Comparison of ENCODE assay signal across 13 cellular contexts in genomic region chr2:105405291-105405690, GRCh38. TPM values are rescaled to one million over a fixed set of nuclear protein-coding genes. Genes with fewer than 3 reads are reported as not detected.
DNase-seq lines count a peak whose midpoint lies in the region; ATAC-seq and TF ChIP-seq lines count a peak whose summit lies in the region.
"Had no signal": no experiment of that assay in that cellular context is flagged by ENCODE, and none has a peak within 500 bp of the region (broad histone marks: within the 10 kb centered on the region; RNA-seq: fewer than 3 reads in every experiment).

No MANE protein-coding gene starts in this region.

- peak overlapping the region; percentile 96 for H3K27ac ChIP-seq in PC-9
- peak overlapping the region; percentile 75 to 88 (median 85) for H3K27ac ChIP-seq in esophagus squamous epithelium
- H3K27ac ChIP-seq in neuronal stem cell (replicated peaks; ENCODE audit: low read length), result no peak overlapping the region
- H3K27ac ChIP-seq in gastrocnemius medialis, result peak overlapping the region in 1 of 4 donors; percentile 76
- no peak overlapping the region for H3K27ac ChIP-seq in foreskin keratinocyte

- intact Hi-C loops in PC-9 (cut with micrococcal nuclease; ENCODE audit: unreplicated experiment) (loop anchor here (2.0 kb wide), 1 partner anchor 114 kb away; no protein-coding TSS in a partner anchor), esophagus squamous epithelium (cut with DNase I) (no loop called here), gastrocnemius medialis (cut with DNase I; ENCODE audit: low total_unique reads) (no loop called here)

- H3K79me2 ChIP-seq in PC-9 (ENCODE audit: low read depth), result 0 out of 2 replicates have a peak, but pooled peaks cover 10% of the 10 kb centered on the region

- H3K4me2 ChIP-seq in PC-9 (peak overlapping the region; percentile 84), neuronal stem cell (ENCODE audit: insufficient read depth, low read length, poor library complexity, severe bottlenecking) (no peak overlapping the region)

- no peak overlapping the region for H2AK5ac ChIP-seq in neuronal stem cell (ENCODE audit: low read depth, low read length)

- H3K4ac ChIP-seq in neuronal stem cell (ENCODE audit: low read length), result no peak overlapping the region

- H3K4me1 ChIP-seq in PC-9 (replicated peaks; ENCODE audit: insufficient read depth), result peaks cover 64% of the 10 kb centered on the region
- peaks cover 24 to 61% (median 41%) of the 10 kb centered on the region in 3 donors for H3K4me1 ChIP-seq in esophagus squamous epithelium
- peaks cover 2 to 5% of the 10 kb centered on the region in 2 donors for H3K4me1 ChIP-seq in neuronal stem cell (ENCODE audit: control insufficient read depth in 2 of 2, insufficient read depth in 1 of 2, low read depth in 1 of 2, low read length in 2 of 2)
- H3K4me1 ChIP-seq in gastrocnemius medialis, result peaks cover 32 to 38% of the 10 kb centered on the region in 2 donors
- H3K4me1 ChIP-seq in foreskin keratinocyte, result peaks cover 34% of the 10 kb centered on the region

- DNase-seq in EH (ENCODE audit: low read depth), result peak; percentile 94
- DNase-seq in PC-9, result peak in 1 of 2 experiments; percentile 83
- no peak for DNase-seq in esophagus squamous epithelium (lab: John Stamatoyannopoulos, UW)
- DNase-seq in neuronal stem cell (ENCODE audit: low spot score), result no peak
- DNase-seq in gastrocnemius medialis, result no peak
- DNase-seq in HuH-7.5 (ENCODE audit: low spot score), result no peak
- DNase-seq in foreskin keratinocyte, result no peak
- no peak for DNase-seq in GM10248 (ENCODE audit: extremely low spot score)
- DNase-seq: activated naive CD4-positive, alpha-beta T cell; foreskin melanocyte; GDM1; Kasumi-1 had no signal

- no peak overlapping the region for H3K18ac ChIP-seq in neuronal stem cell (ENCODE audit: low read length)

- no peaks in the 10 kb centered on the region for H3K9me3 ChIP-seq in PC-9 (ENCODE audit: insufficient read depth, low read depth)
- no peaks in the 10 kb centered on the region for H3K9me3 ChIP-seq in esophagus squamous epithelium
- peaks cover 0 to 5% of the 10 kb centered on the region in 2 donors for H3K9me3 ChIP-seq in neuronal stem cell (replicated peaks in 1 of 2; ENCODE audit: control insufficient read depth in 2 of 2, insufficient read depth in 1 of 2, low read depth in 1 of 2, low read length in 2 of 2)
- no peaks in the 10 kb centered on the region for H3K9me3 ChIP-seq in gastrocnemius medialis

- H2BK12ac ChIP-seq in neuronal stem cell (ENCODE audit: low read length), result no peak overlapping the region

- no peaks in the 10 kb centered on the region for H3K27me3 ChIP-seq in PC-9 (ENCODE audit: insufficient read depth, low read depth)
- no peaks in the 10 kb centered on the region for H3K27me3 ChIP-seq in esophagus squamous epithelium
- H3K27me3 ChIP-seq in neuronal stem cell (ENCODE audit: control insufficient read depth in 3 of 3, insufficient read depth in 3 of 3, low read depth in 1 of 3, low read length in 3 of 3), result peaks cover 0 to 13% (median 3%) of the 10 kb centered on the region in 3 experiments
- H3K27me3 ChIP-seq in gastrocnemius medialis, result no peaks in the 10 kb centered on the region
- H3K27me3 ChIP-seq in foreskin keratinocyte, result no peaks in the 10 kb centered on the region

- no peak overlapping the region for H4K8ac ChIP-seq in neuronal stem cell (ENCODE audit: low read depth, low read length)

- H3K9ac ChIP-seq in neuronal stem cell (ENCODE audit: low read depth, low read length, poor library complexity), result no peak overlapping the region

- 59 to 63% methylated on average over 4 of the region's 4 CpGs for WGBS in esophagus squamous epithelium, 2 donors
- no CpG with 5 or more reads among the region's 4 CpGs for WGBS in neuronal stem cell (ENCODE audit: extremely low coverage in 2 of 2, insufficient read length in 2 of 2, insufficient replicate concordance in 1 of 2), 2 donors

- H2BK5ac ChIP-seq in neuronal stem cell (ENCODE audit: low read length), result no peak overlapping the region

- H2BK120ac ChIP-seq in neuronal stem cell (ENCODE audit: low read depth, low read length), result no peak overlapping the region

- H3K79me1 ChIP-seq in neuronal stem cell (ENCODE audit: low read depth, low read length), result no peaks in the 10 kb centered on the region

- H3K4me3 ChIP-seq in PC-9, result peak overlapping the region; percentile 20; the same call in 1 of the 2 replicates
- H3K4me3 ChIP-seq in esophagus squamous epithelium, result no peak overlapping the region
- no peak overlapping the region for H3K4me3 ChIP-seq in neuronal stem cell (ENCODE audit: low read length in 2 of 2)
- H3K4me3 ChIP-seq in gastrocnemius medialis, result no peak overlapping the region

- no peak overlapping the region for H3K14ac ChIP-seq in neuronal stem cell (ENCODE audit: low read length)

- ATAC-seq in gastrocnemius medialis, result no peak
- no peak for ATAC-seq in foreskin keratinocyte
- ATAC-seq: sciatic nerve had no signal

- H2AFZ ChIP-seq in PC-9 (no peak overlapping the region; the same call in 1 of the 2 replicates), neuronal stem cell (ENCODE audit: low read length) (peak overlapping the region; percentile 27)

- BruUV-seq in PC-9 (replicated peaks; lab: Mats Ljungman, UMichigan), result no TSS peak

- no peak overlapping the region for H2BK15ac ChIP-seq in neuronal stem cell (ENCODE audit: low read length)

- H3F3A ChIP-seq in PC-9 (ENCODE audit: insufficient read depth, low read depth), result peaks cover 49% of the 10 kb centered on the region

- no peak overlapping the region for H4K91ac ChIP-seq in neuronal stem cell (ENCODE audit: low read depth, low read length, poor library complexity)

- H3K36me3 ChIP-seq in PC-9 (ENCODE audit: low read depth) (no peaks in the 10 kb centered on the region), esophagus squamous epithelium (no peaks in the 10 kb centered on the region), neuronal stem cell (replicated peaks in 1 of 2; ENCODE audit: control insufficient read depth in 2 of 2, insufficient read depth in 2 of 2, low read length in 2 of 2) (no peaks in the 10 kb centered on the region), gastrocnemius medialis (no peaks in the 10 kb centered on the region)

- TF ChIP-seq POLR2A in esophagus squamous epithelium (IDR thresholded peaks at IDR 0.05) (no peak), gastrocnemius medialis (IDR thresholded peaks at IDR 0.05) (no peak)

- no peak for TF ChIP-seq CTCF in PC-9 (conservative IDR thresholded peaks at IDR 0.05)
- no peak for TF ChIP-seq CTCF in esophagus squamous epithelium (IDR thresholded peaks at IDR 0.05)
- TF ChIP-seq CTCF in gastrocnemius medialis (IDR thresholded peaks at IDR 0.05 in 4 of 5, conservative IDR thresholded peaks at IDR 0.05 in 1 of 5), result no peak
- no peak for TF ChIP-seq CTCF in foreskin keratinocyte (conservative IDR thresholded peaks at IDR 0.05)
- no peak for TF ChIP-seq CTCF in GM10248 (IDR thresholded peaks at IDR 0.05; ENCODE audit: control extremely low read depth, extremely low read depth, low read depth, missing control alignments)

- H4K20me1 ChIP-seq in PC-9 (ENCODE audit: insufficient read depth), result no peaks in the 10 kb centered on the region

- in situ Hi-C loops in gastrocnemius medialis (cut with MboI; ENCODE audit: low sequenced_read_pairs in 4 of 4), result no loop called here

- CTCF ChIA-PET in PC-9 (lab: Charles Lee) (interaction anchor here (0.6 kb wide), 1 partner anchor 116 kb away, joined by 4 read pairs; no protein-coding TSS in a partner anchor), GM10248 (lab: Yijun Ruan, JAX) (no interaction called here)

- H3K23ac ChIP-seq in neuronal stem cell (ENCODE audit: low read depth, low read length, poor library complexity), result no peak overlapping the region

- H3K9me2 ChIP-seq in PC-9 (ENCODE audit: insufficient read depth), result no peaks in the 10 kb centered on the region

- POLR2A ChIA-PET in PC-9 (lab: Charles Lee; ENCODE audit: unreplicated experiment), result interaction anchor here (0.6 kb wide), 1 partner anchor 51 kb away, joined by 9 read pairs; no protein-coding TSS in a partner anchor
- POLR2A ChIA-PET in GM10248 (lab: Yijun Ruan, JAX), result no interaction called here

RNA-seq across cellular contexts. Expression of gene FHL2, which starts 6.4 kb away (rescaled TPM):
- total RNA-seq in PC-9 (2021), result 109 and 117 TPM in 2 replicates
- 10 to 100 TPM; 46.1 to 89.1 (median 54.7) TPM for total RNA-seq in esophagus squamous epithelium
- polyA plus RNA-seq in neuronal stem cell (2013, experiment 1 of 2), result 10.6 TPM
- 10.4 TPM for polyA plus RNA-seq in neuronal stem cell (2013, experiment 2 of 2)
- 10 to 100 TPM; 14.9 to 31.8 (median 21.4) TPM for total RNA-seq in gastrocnemius medialis
- 85.9 and 110 TPM in 2 replicates for total RNA-seq in foreskin keratinocyte
- polyA plus RNA-seq in foreskin keratinocyte, result 92.7 and 112 TPM in 2 replicates

Comparison
In these comparisons a context has a peak if more than half of its experiments do, and no peak if none do; other contexts are left out.
1. H3K27ac ChIP-seq: peak in PC-9 (single experiment) and esophagus squamous epithelium (4 of 4); none in neuronal stem cell (single experiment) and foreskin keratinocyte (single experiment).